Comparison of ENCODE assay signal across 14 cellular contexts in the genomic region with DNA sequence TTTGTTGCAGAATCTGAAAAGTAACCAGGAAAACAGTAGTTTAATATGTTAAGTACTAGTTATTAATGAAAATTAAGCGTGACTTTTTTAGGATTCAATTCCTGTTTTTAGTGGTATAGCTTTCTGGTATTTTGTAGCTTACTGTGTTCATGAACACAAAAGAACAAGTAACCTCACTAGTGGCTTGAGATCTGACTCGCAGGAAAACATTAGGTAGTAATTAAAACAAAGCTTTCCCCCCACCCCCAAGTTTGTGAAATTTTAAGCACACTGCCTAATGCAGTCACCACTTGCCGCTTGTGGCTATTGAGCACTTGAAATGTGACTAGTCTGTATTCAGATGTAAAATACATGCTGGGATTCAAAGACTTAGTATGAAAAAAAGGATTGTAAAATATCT.
DNase-seq lines count a peak whose midpoint lies in the region; ATAC-seq and FAIRE-seq lines count a peak whose summit lies in the region.
"Had no signal": no experiment of that assay in that cellular context is flagged by ENCODE, and none has a peak within 500 bp of the region (broad histone marks: within the 10 kb centered on the region; RNA-seq: fewer than 3 reads in every experiment).

No MANE protein-coding gene starts in this region.

- DNase-seq in NCI-H1105 (lab: John Stamatoyannopoulos, UW) (peak; percentile 66), kidney tubule cell (ENCODE audit: low spot score) (peak; percentile 22), HTR-8/SVneo (ENCODE audit: insufficient read length, low spot score) (no peak)
- no peak for DNase-seq in activated CD4-positive, alpha-beta T cell treated with anti-CD3 and anti-CD28 coated beads for 1 hour
- DNase-seq: COR-L47; dorsolateral prefrontal cortex; left ventricle myocardium inferior; stimulated activated CD4-positive, alpha-beta T cell treated with anti-CD3 and anti-CD28 coated beads, Interleukin-4, amount 100 ng/mL, for 24 hours; stomach had no signal

- ATAC-seq in GM18909 (IDR thresholded peaks at IDR 0.05; ENCODE audit: poor library complexity, unreplicated experiment) (peak; percentile 29), HG02678 (IDR thresholded peaks at IDR 0.05; ENCODE audit: unreplicated experiment) (peak; percentile 39), HG03520 (IDR thresholded peaks at IDR 0.05; ENCODE audit: unreplicated experiment) (no peak), HG03432 (IDR thresholded peaks at IDR 0.05; ENCODE audit: unreplicated experiment) (no peak)
- ATAC-seq: Panc1 had no signal

- FAIRE-seq in HTR-8/SVneo (lab: Jason Lieb, UNC): no peak

Comparison
In these comparisons a context has a peak if more than half of its experiments do, and no peak if none do; other contexts are left out.
1. ATAC-seq: peak in GM18909 (single experiment) and HG02678 (single experiment); none in HG03520 (single experiment) and HG03432 (single experiment).
2. DNase-seq: peak in NCI-H1105 (single experiment) and kidney tubule cell (single experiment); none in activated CD4-positive, alpha-beta T cell treated with anti-CD3 and anti-CD28 coated beads for 1 hour (single experiment) and HTR-8/SVneo (single experiment).